23 cellular contexts compared by ENCODE assay signal in genomic region chr7:81112731-81113130, GRCh38.
"Had no signal": no experiment of that assay in that cellular context is flagged by ENCODE, and none has a peak within 500 bp of the region (broad histone marks: within the 10 kb centered on the region; RNA-seq: fewer than 3 reads in every experiment).

No MANE protein-coding gene starts in this region.

- H3K4me1 ChIP-seq: right atrium auricular region, suprapubic skin, thyroid gland, uterus had no signal

- ATAC-seq: esophagus mucosa; left colon; left ventricle myocardium superior; stimulated activated effector memory CD8-positive, alpha-beta T cell treated with anti-CD3 and anti-CD28 coated beads, Interleukin-12 subunit alpha, Interleukin-12 subunit beta, amount 100 ng/mL, for 72 hours; stimulated activated naive CD8-positive, alpha-beta T cell treated with anti-CD3 and anti-CD28 coated beads, Interleukin-15, Interleukin-2, amounts not matched to agents 100 U/mL and 50 U/mL, for 24 hours had no signal

- H3K36me3 Mint-ChIP-seq: naive B cell; stimulated activated effector memory CD8-positive, alpha-beta T cell treated with anti-CD3 and anti-CD28 coated beads, Interleukin-12 subunit alpha, Interleukin-12 subunit beta, amount 100 ng/mL, for 72 hours; type B pancreatic cell had no signal

- H3K9me3 Mint-ChIP-seq: nephron had no signal

- DNase-seq: cortex of kidney; dorsolateral prefrontal cortex; effector CD8-positive, alpha-beta T cell; left colon; left ventricle myocardium superior; mesenchymal stem cell; naive B cell; small intestine; stimulated activated CD4-positive, alpha-beta T cell treated with anti-CD3 and anti-CD28 coated beads, Interleukin-4, amount 100 ng/mL, for 1 hour; stimulated activated CD8-positive, alpha-beta memory T cell treated with anti-CD3 and anti-CD28 coated beads, Interleukin-4, amount 100 ng/mL, for 48 hours; stimulated activated naive CD8-positive, alpha-beta T cell treated with anti-CD3 and anti-CD28 coated beads, Interleukin-15, Interleukin-2, amounts not matched to agents 100 U/mL and 50 U/mL, for 24 hours; thyroid gland; uterus had no signal

- H3K27ac Mint-ChIP-seq: naive B cell; stimulated activated effector memory CD8-positive, alpha-beta T cell treated with anti-CD3 and anti-CD28 coated beads, Interleukin-12 subunit alpha, Interleukin-12 subunit beta, amount 100 ng/mL, for 72 hours had no signal

- H3K9me3 ChIP-seq: neutrophil, right atrium auricular region, suprapubic skin, thyroid gland, uterus had no signal

- H3K27me3 Mint-ChIP-seq: naive B cell, type B pancreatic cell had no signal

- H3K27ac ChIP-seq: dorsolateral prefrontal cortex, neutrophil, right atrium auricular region, suprapubic skin, thyroid gland had no signal

- H3K27me3 ChIP-seq: dorsolateral prefrontal cortex, hepatocyte, neutrophil, right atrium auricular region, suprapubic skin, thyroid gland, uterus had no signal

- H3K79me2 ChIP-seq: hepatocyte had no signal

- H3K36me3 ChIP-seq: neutrophil, right atrium auricular region, suprapubic skin, thyroid gland, uterus had no signal

- H3K4me3 Mint-ChIP-seq: naive B cell; nephron; stimulated activated effector memory CD8-positive, alpha-beta T cell treated with anti-CD3 and anti-CD28 coated beads, Interleukin-12 subunit alpha, Interleukin-12 subunit beta, amount 100 ng/mL, for 72 hours had no signal

- FAIRE-seq: endometrium had no signal

- H3K4me3 ChIP-seq: hepatocyte, lung, right atrium auricular region, suprapubic skin, thyroid gland, uterus had no signal

- H3K4me1 Mint-ChIP-seq: naive B cell; stimulated activated effector memory CD8-positive, alpha-beta T cell treated with anti-CD3 and anti-CD28 coated beads, Interleukin-12 subunit alpha, Interleukin-12 subunit beta, amount 100 ng/mL, for 72 hours had no signal
